Comparison of ENCODE assay signal across 10 cellular contexts in the genomic region with DNA sequence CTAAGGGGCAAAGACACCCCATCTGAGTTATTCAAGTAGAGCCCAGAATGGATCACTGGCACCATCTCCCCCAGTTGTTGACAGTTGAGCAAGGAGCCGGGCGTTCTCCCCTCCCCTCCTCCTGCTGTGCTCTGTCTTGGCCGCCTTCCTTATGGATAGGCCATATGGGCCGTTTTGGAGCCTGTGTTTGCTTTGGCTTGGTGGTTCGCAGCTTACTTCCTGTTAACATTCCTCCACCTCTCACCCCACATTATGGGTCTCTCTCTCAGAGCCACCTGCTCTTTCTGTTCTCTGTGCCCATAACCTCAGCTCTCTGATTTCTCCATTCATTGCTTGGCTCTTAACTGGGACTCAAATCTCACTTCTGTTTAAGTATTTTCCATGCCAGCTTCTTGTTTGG.
DNase-seq lines count a peak whose midpoint lies in the region; ATAC-seq, FAIRE-seq and TF ChIP-seq lines count a peak whose summit lies in the region.
"Had no signal": no experiment of that assay in that cellular context is flagged by ENCODE, and none has a peak within 500 bp of the region (broad histone marks: within the 10 kb centered on the region; RNA-seq: fewer than 3 reads in every experiment).

No MANE protein-coding gene starts in this region.

- peaks cover 26% of the 10 kb centered on the region for H3K27me3 Mint-ChIP-seq in T-helper 17 cell

- H3K9ac ChIP-seq in K562 (ENCODE audit: insufficient read depth in 1 of 2, low read depth in 2 of 2, low read length in 2 of 2) = no peak overlapping the region

- TF ChIP-seq RAD21 in K562 (CRISPR knock-in tag; conservative IDR thresholded peaks at IDR 0.05 in 1 of 2, IDR thresholded peaks at IDR 0.05 in 1 of 2) = no peak

- no peak for TF ChIP-seq EP300 in K562 (IDR thresholded peaks at IDR 0.05; ENCODE audit: low read length)

- H3K9me3 ChIP-seq in K562 (replicated peaks; ENCODE audit: control insufficient read depth, insufficient read depth, low read depth, low read length) = no peaks in the 10 kb centered on the region
- no peaks in the 10 kb centered on the region for H3K9me3 ChIP-seq in right cardiac atrium (ENCODE audit: control insufficient read depth, low read length)
- no peaks in the 10 kb centered on the region for H3K9me3 ChIP-seq in thoracic aorta
- H3K9me3 ChIP-seq in T-helper 17 cell (ENCODE audit: control insufficient read depth, low read length, poor library complexity, severe bottlenecking) = no peaks in the 10 kb centered on the region

- WGBS in K562 (ENCODE audit: insufficient coverage, low coverage, missing lambda C conversion rate) = 17% methylated on average over 3 of the region's 5 CpGs
- 41% methylated on average over 5 of the region's 5 CpGs for WGBS in right cardiac atrium

- H3K4me1 Mint-ChIP-seq in T-helper 17 cell = no peaks in the 10 kb centered on the region

- no peaks in the 10 kb centered on the region for H3K36me3 Mint-ChIP-seq in T-helper 17 cell (ENCODE audit: low read depth)
- H3K36me3 Mint-ChIP-seq: CD8-positive, alpha-beta T cell had no signal

- H3K4me3 ChIP-seq in K562 (no peak overlapping the region), right cardiac atrium (ENCODE audit: low read length) (no peak overlapping the region), thoracic aorta (no peak overlapping the region)

- H3K27ac ChIP-seq in K562 (ENCODE audit: extremely low read depth, low read depth, low read length) = no peak overlapping the region
- H3K27ac ChIP-seq in right cardiac atrium (ENCODE audit: low read length) = peak overlapping the region; percentile 19
- H3K27ac ChIP-seq in thoracic aorta = peak overlapping the region; percentile 72 to 80

- H3K4me3 Mint-ChIP-seq in T-helper 17 cell = no peak overlapping the region
- H3K4me3 Mint-ChIP-seq: CD8-positive, alpha-beta T cell had no signal

- ATAC-seq in K562 (no peak), right cardiac atrium (peak; percentile 32 to 57), thoracic aorta (ENCODE audit: insufficient number of reproducible peaks, low FRiP score, low read depth) (peak; percentile 7), HG02870 (IDR thresholded peaks at IDR 0.05; ENCODE audit: unreplicated experiment) (no peak), T-helper 17 cell (no peak)
- ATAC-seq: CD8-positive, alpha-beta T cell had no signal

- H3K4me2 ChIP-seq in K562 (ENCODE audit: insufficient read depth, low read length) = no peak overlapping the region

- H3K79me2 ChIP-seq in K562 (ENCODE audit: control insufficient read depth, insufficient read depth, low read length) = no peaks in the 10 kb centered on the region

- no TSS peak for BruUV-seq in K562 (replicated peaks; lab: Mats Ljungman, UMichigan)

- intact Hi-C loops in K562 (cut with micrococcal nuclease) (no loop called here), right cardiac atrium (cut with DNase I) (no loop called here)

- no peaks in the 10 kb centered on the region for H3K36me3 ChIP-seq in K562 (ENCODE audit: control insufficient read depth, insufficient read depth, low read length)
- no peaks in the 10 kb centered on the region for H3K36me3 ChIP-seq in thoracic aorta

- FAIRE-seq in K562 (lab: Jason Lieb, UNC) = no peak
- FAIRE-seq: islet of Langerhans had no signal

- peak; percentile 62 for DNase-seq in NCI-H2029 (lab: John Stamatoyannopoulos, UW)
- no peak for DNase-seq in K562 (ENCODE audit: extremely low read depth in 1 of 4, low spot score in 3 of 4)
- DNase-seq in right cardiac atrium = peak; percentile 49 to 78 (median 69)
- no peak for DNase-seq in thoracic aorta (ENCODE audit: low spot score)
- no peak for DNase-seq in SIG-M5 (lab: John Stamatoyannopoulos, UW)
- DNase-seq in T-helper 17 cell = no peak
- DNase-seq: CD8-positive, alpha-beta T cell; NCI-H1417 treated with DMSO at 0.1 percent for 48 hours had no signal

- in situ Hi-C loops in K562 (cut with MboI) = no loop called here

- CTCF ChIA-PET in K562 (lab: Yijun Ruan, JAX; ENCODE audit: low intra/inter-chr PET ratio) = no interaction called here

- POLR2A ChIA-PET in K562 (lab: Yijun Ruan, JAX) = interaction anchor here (1.1 kb wide), 1 partner anchor 10 kb away, joined by 3 read pairs; no protein-coding TSS in a partner anchor

- no peak for TF ChIP-seq POLR2A in K562 (conservative IDR thresholded peaks at IDR 0.05)

- no peaks in the 10 kb centered on the region for H3K4me1 ChIP-seq in K562 (replicated peaks in 1 of 2; ENCODE audit: control insufficient read depth in 2 of 2, insufficient read depth in 2 of 2, low read length in 2 of 2)
- H3K4me1 ChIP-seq in right cardiac atrium (ENCODE audit: control insufficient read depth, insufficient read depth, low read length) = peaks cover 22% of the 10 kb centered on the region
- peaks cover 38 to 83% of the 10 kb centered on the region in 2 donors for H3K4me1 ChIP-seq in thoracic aorta (ENCODE audit: control insufficient read depth in 1 of 2, low read depth in 2 of 2)

- no peaks in the 10 kb centered on the region for H4K20me1 ChIP-seq in K562 (replicated peaks; ENCODE audit: control insufficient read depth, insufficient read depth, low read length)

- no peak overlapping the region for H3K27ac Mint-ChIP-seq in T-helper 17 cell
- H3K27ac Mint-ChIP-seq: CD8-positive, alpha-beta T cell had no signal

- H3K27me3 ChIP-seq in K562 (ENCODE audit: control insufficient read depth in 2 of 2, insufficient read depth in 2 of 2, low read length in 2 of 2) = peaks cover 2 to 14% of the 10 kb centered on the region in 2 experiments; a peak in 3 of 5 replicates
- no peaks in the 10 kb centered on the region for H3K27me3 ChIP-seq in right cardiac atrium (ENCODE audit: control insufficient read depth, insufficient read depth)
- no peaks in the 10 kb centered on the region for H3K27me3 ChIP-seq in thoracic aorta (replicated peaks; ENCODE audit: insufficient read depth)

- no peaks in the 10 kb centered on the region for H3K9me1 ChIP-seq in K562 (ENCODE audit: control insufficient read depth, insufficient read depth, low read length)

- TF ChIP-seq CTCF in K562 (IDR thresholded peaks at IDR 0.05 in 2 of 3, conservative IDR thresholded peaks at IDR 0.05 in 1 of 3; ENCODE audit: insufficient read depth in 2 of 3, low read depth in 1 of 3, low read length in 3 of 3) (no peak), thoracic aorta (IDR thresholded peaks at IDR 0.05) (no peak)

- 0 out of 2 replicates have a peak overlapping the region, but pooled peaks have one; percentile 6 for H2AFZ ChIP-seq in K562 (ENCODE audit: low read depth, low read length)

TF ChIP-seq in K562, 482 proteins besides CTCF, POLR2A, EP300 and RAD21:
- TF ChIP-seq, protein P1, sequence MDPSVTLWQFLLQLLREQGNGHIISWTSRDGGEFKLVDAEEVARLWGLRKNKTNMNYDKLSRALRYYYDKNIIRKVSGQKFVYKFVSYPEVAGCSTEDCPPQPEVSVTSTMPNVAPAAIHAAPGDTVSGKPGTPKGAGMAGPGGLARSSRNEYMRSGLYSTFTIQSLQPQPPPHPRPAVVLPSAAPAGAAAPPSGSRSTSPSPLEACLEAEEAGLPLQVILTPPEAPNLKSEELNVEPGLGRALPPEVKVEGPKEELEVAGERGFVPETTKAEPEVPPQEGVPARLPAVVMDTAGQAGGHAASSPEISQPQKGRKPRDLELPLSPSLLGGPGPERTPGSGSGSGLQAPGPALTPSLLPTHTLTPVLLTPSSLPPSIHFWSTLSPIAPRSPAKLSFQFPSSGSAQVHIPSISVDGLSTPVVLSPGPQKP (CRISPR knock-in tag; IDR thresholded peaks at IDR 0.05) = no peak
- TF ChIP-seq IRF2 (CRISPR knock-in tag; IDR thresholded peaks at IDR 0.05) (no peak), EWSR1 (IDR thresholded peaks at IDR 0.05; ENCODE audit: borderline replicate concordance, low read depth, partially characterized antibody) (no peak), HNRNPK (IDR thresholded peaks at IDR 0.05; ENCODE audit: low read depth, low read length, poor library complexity, severe bottlenecking) (no peak), ZFP1 (CRISPR knock-in tag; IDR thresholded peaks at IDR 0.05) (no peak), GABPB1 (CRISPR knock-in tag; IDR thresholded peaks at IDR 0.05) (no peak)
TF ChIP-seq in K562: peak in this region for 0.

Comparison
In these comparisons a context has a peak if more than half of its experiments do, and no peak if none do; other contexts are left out.
1. DNase-seq: peak in NCI-H2029 (single experiment) and right cardiac atrium (3 of 3); none in K562 (0 of 4), thoracic aorta (single experiment), SIG-M5 (single experiment) and T-helper 17 cell (0 of 3).
2. ATAC-seq: peak in right cardiac atrium (2 of 2) and thoracic aorta (single experiment); none in K562 (single experiment), HG02870 (single experiment) and T-helper 17 cell (single experiment).